In genomic region chr1:30872948-30873263, GRCh38 we compare ENCODE assay signal across 1 cellular context.
A peak's percentile ranks its signal among the peaks of the same experiment; 100 is the strongest.
TF ChIP-seq lines count a peak whose summit lies in the region.

No MANE protein-coding gene starts in this region.

TF ChIP-seq in HEK293, 187 proteins besides CTCF, POLR2A, EP300 and RAD21 (continued from another document):
- TF ChIP-seq KLF10 (tag by site-specific recombination; IDR thresholded peaks at IDR 0.05), result no peak
- no peak for TF ChIP-seq SP7 (tag by site-specific recombination; IDR thresholded peaks at IDR 0.05)
- no peak for TF ChIP-seq ZNF529 (tag by site-specific recombination; IDR thresholded peaks at IDR 0.05; ENCODE audit: insufficient replicate concordance)
- no peak for TF ChIP-seq ZNF768 (tag by site-specific recombination; IDR thresholded peaks at IDR 0.05)
- no peak for TF ChIP-seq ZNF37A (tag by site-specific recombination; IDR thresholded peaks at IDR 0.05)
- TF ChIP-seq ZNF302 (tag by site-specific recombination; IDR thresholded peaks at IDR 0.05; ENCODE audit: low read depth), result no peak
- no peak for TF ChIP-seq ZFP41 (tag by site-specific recombination; IDR thresholded peaks at IDR 0.05; ENCODE audit: borderline replicate concordance)
- TF ChIP-seq ZNF558 (tag by site-specific recombination; IDR thresholded peaks at IDR 0.05), result no peak; the same call in 1 of the 2 replicates
- TF ChIP-seq ZNF274 (IDR thresholded peaks at IDR 0.05; ENCODE audit: low read length), result no peak
- TF ChIP-seq ZNF274 (tag by site-specific recombination; IDR thresholded peaks at IDR 0.05; ENCODE audit: borderline replicate concordance), result no peak
- peak; percentile 57; the same call in 1 of the 2 replicates for TF ChIP-seq ZNF169 (tag by site-specific recombination; IDR thresholded peaks at IDR 0.05)
- TF ChIP-seq PRDM6 (tag by site-specific recombination; IDR thresholded peaks at IDR 0.05), result no peak
- TF ChIP-seq ZNF514 (tag by site-specific recombination; IDR thresholded peaks at IDR 0.05), result no peak
- TF ChIP-seq ZNF585B (tag by site-specific recombination; IDR thresholded peaks at IDR 0.05), result 0 out of 2 replicates have a peak, but pooled peaks have one; percentile 27
- TF ChIP-seq KLF8 (tag by site-specific recombination; IDR thresholded peaks at IDR 0.05), result no peak
- TF ChIP-seq HOXC10 (CRISPR knock-in tag; IDR thresholded peaks at IDR 0.05), result no peak
- no peak for TF ChIP-seq ZBTB7A (tag by site-specific recombination; IDR thresholded peaks at IDR 0.05; ENCODE audit: low read depth)
- peak; percentile 93; the same call in 1 of the 2 replicates for TF ChIP-seq ZNF311 (tag by site-specific recombination; IDR thresholded peaks at IDR 0.05; ENCODE audit: borderline replicate concordance)
- TF ChIP-seq HOXA7 (CRISPR knock-in tag; IDR thresholded peaks at IDR 0.05; ENCODE audit: borderline replicate concordance), result no peak
- TF ChIP-seq SCRT2 (tag by site-specific recombination; IDR thresholded peaks at IDR 0.05), result no peak
- TF ChIP-seq OSR2 (tag by site-specific recombination; IDR thresholded peaks at IDR 0.05), result no peak
- TF ChIP-seq ZNF248 (tag by site-specific recombination; IDR thresholded peaks at IDR 0.05), result no peak
- TF ChIP-seq GLIS1 (tag by site-specific recombination; IDR thresholded peaks at IDR 0.05), result no peak
- no peak; the same call in 1 of the 2 replicates for TF ChIP-seq ZNF544 (tag by site-specific recombination; IDR thresholded peaks at IDR 0.05)
- TF ChIP-seq SETDB1 (IDR thresholded peaks at IDR 0.05; ENCODE audit: insufficient read length, low read length), result no peak
- TF ChIP-seq ZNF776 (tag by site-specific recombination; IDR thresholded peaks at IDR 0.05; ENCODE audit: borderline replicate concordance), result no peak
- TF ChIP-seq ZBTB8A (tag by site-specific recombination; IDR thresholded peaks at IDR 0.05), result no peak
